8 cellular contexts compared by ENCODE assay signal in the genomic region with DNA sequence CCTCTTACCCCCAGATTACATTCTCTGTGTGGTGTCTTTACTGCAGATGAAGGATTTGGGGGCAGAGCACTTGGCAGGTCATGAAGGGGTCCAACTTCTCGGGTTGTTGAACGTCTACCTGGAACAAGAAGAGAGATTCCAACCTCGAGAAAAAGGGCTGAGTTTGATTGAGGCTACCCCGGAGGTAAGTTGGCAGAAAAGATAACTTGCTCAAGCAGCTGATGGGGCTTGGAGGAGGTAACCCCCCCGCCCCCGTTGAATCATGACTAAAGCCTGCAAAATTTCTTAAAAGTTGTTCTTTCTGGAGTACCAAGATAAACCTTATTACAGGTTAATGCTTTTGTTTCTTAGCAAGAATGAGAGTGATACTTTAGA. TPM values are rescaled to one million over a fixed set of nuclear protein-coding genes. Genes with fewer than 3 reads are reported as not detected.
A peak's percentile ranks its signal among the peaks of the same experiment; 100 is the strongest.
DNase-seq lines count a peak whose midpoint lies in the region; ATAC-seq and TF ChIP-seq lines count a peak whose summit lies in the region.

No MANE protein-coding gene starts in this region.

- H3K9me3 ChIP-seq in adipocyte (ENCODE audit: control insufficient read depth, low read length) (no peaks in the 10 kb centered on the region), left lung (no peaks in the 10 kb centered on the region), tibial artery (no peaks in the 10 kb centered on the region)

- peaks cover 33% of the 10 kb centered on the region for H3K4me1 ChIP-seq in adipocyte (ENCODE audit: control insufficient read depth, insufficient read depth, low read length)
- H3K4me1 ChIP-seq in left lung: peaks cover 8 to 23% of the 10 kb centered on the region in 2 donors
- H3K4me1 ChIP-seq in tibial artery: peaks cover 0 to 39% (median 15%) of the 10 kb centered on the region in 4 donors

- H3K4me3 ChIP-seq in adipocyte (ENCODE audit: low read length) (peak overlapping the region; percentile 98), left lung (peak overlapping the region; percentile 97 to 99), tibial artery (peak overlapping the region; percentile 86 to 99)

- TF ChIP-seq CTCF in left lung (IDR thresholded peaks at IDR 0.05): no peak
- TF ChIP-seq CTCF in tibial artery (IDR thresholded peaks at IDR 0.05): peak in 1 of 2 experiments; percentile 24

- no peak for ATAC-seq in left lung
- ATAC-seq in HG02981 (IDR thresholded peaks at IDR 0.05; ENCODE audit: unreplicated experiment): no peak
- no peak for ATAC-seq in GM19324 (IDR thresholded peaks at IDR 0.05; ENCODE audit: low FRiP score, unreplicated experiment)

- H3K27me3 ChIP-seq in adipocyte (replicated peaks; ENCODE audit: control insufficient read depth, insufficient read depth, low read length) (no peaks in the 10 kb centered on the region), left lung (no peaks in the 10 kb centered on the region), tibial artery (no peaks in the 10 kb centered on the region)

- intact Hi-C loops in left lung (cut with DNase I) (loop anchor here in 1 of 2 donors (10.0 kb wide), 1 partner anchor 64 kb away; no protein-coding TSS in a partner anchor), tibial artery (cut with DNase I; ENCODE audit: low total_unique reads) (loop anchor here (5.0 kb wide), 3 partner anchors 56 to 211 kb away; a partner anchor contains a TSS)

- H3K9ac ChIP-seq in adipocyte (ENCODE audit: low read length): peak overlapping the region; percentile 99

- DNase-seq in activated T-cell treated with anti-CD3 and anti-CD28 coated beads for 1 hour (ENCODE audit: low read depth): peak; percentile 2
- no peak for DNase-seq in activated T-cell treated with anti-CD3 and anti-CD28 coated beads, Interleukin-2, amount 50 U/mL, for 48 hours
- DNase-seq in adipocyte (ENCODE audit: low read depth): peak; percentile 57
- no peak for DNase-seq in left lung
- peak; percentile 30 to 67 for DNase-seq in tibial artery
- DNase-seq in COLO829 (ENCODE audit: low spot score): no peak

- H3K36me3 ChIP-seq in adipocyte (ENCODE audit: control insufficient read depth, insufficient read depth, low read length, severe bottlenecking) (peaks cover 40% of the 10 kb centered on the region), left lung (peaks cover under 1 to 29% of the 10 kb centered on the region in 2 donors), tibial artery (peaks cover 22 to 28% (median 25%) of the 10 kb centered on the region in 3 donors)

- H3K27ac ChIP-seq in left lung (peak overlapping the region; percentile 94 to 95), tibial artery (peak overlapping the region; percentile 98 to 100)

RNA-seq across cellular contexts. Expression of a gene that starts 1.5 kb away (rescaled TPM):
- 10 to 100 TPM; 31.6 to 45.4 TPM for total RNA-seq in left lung

Comparison
In these comparisons a context has a peak if more than half of its experiments do, and no peak if none do; other contexts are left out.
1. DNase-seq: peak in activated T-cell treated with anti-CD3 and anti-CD28 coated beads for 1 hour (single experiment), adipocyte (single experiment) and tibial artery (2 of 2); none in activated T-cell treated with anti-CD3 and anti-CD28 coated beads, Interleukin-2, amount 50 U/mL, for 48 hours (0 of 2), left lung (0 of 2) and COLO829 (single experiment).
2. Peak in every context shown above with its lines, with median percentiles within 50 percentile points of each other: H3K4me3 ChIP-seq.